ENCODE assay signal across 1 cellular context in the genomic region with DNA sequence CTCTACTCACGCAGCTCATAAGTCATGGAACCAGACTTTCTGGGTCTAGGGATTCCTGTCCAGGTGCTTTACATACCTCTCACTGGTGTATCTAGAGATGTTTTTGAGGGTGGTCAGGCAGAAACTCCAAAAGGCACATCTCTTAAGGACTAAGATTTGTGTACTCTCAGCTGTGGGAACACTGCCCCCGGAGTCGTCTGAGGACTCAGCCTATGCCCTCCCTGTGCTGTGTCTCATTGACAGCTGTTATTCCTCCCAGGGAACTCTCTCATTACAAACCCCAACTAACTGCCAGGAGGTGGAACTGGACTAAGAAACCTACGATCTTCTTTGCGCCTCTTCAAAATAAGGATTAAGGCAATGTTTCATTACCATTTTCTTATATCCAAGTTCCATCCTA.
TF ChIP-seq lines count a peak whose summit lies in the region.

No MANE protein-coding gene starts in this region.

TF ChIP-seq in GM23338, 12 proteins besides CTCF, POLR2A, EP300 and RAD21 (continued from another document):
- TF ChIP-seq EZH2 (IDR thresholded peaks at IDR 0.05; ENCODE audit: low read depth, unreplicated experiment) = no peak
- no peak for TF ChIP-seq STAT1 (IDR thresholded peaks at IDR 0.05; ENCODE audit: unreplicated experiment)
